8 cellular contexts compared by ENCODE assay signal in genomic region chr13:45120967-45121366, GRCh38. TPM values are rescaled to one million over a fixed set of nuclear protein-coding genes. Genes with fewer than 3 reads are reported as not detected.
A peak's percentile ranks its signal among the peaks of the same experiment; 100 is the strongest.
DNase-seq lines count a peak whose midpoint lies in the region; ATAC-seq lines count a peak whose summit lies in the region.

No MANE protein-coding gene starts in this region.

- H4K8ac ChIP-seq in trophoblast cell (ENCODE audit: low read depth, low read length) = peak overlapping the region; percentile 80

- H2BK5ac ChIP-seq in trophoblast cell (ENCODE audit: low read depth, low read length, poor library complexity) = no peak overlapping the region

- H3K9me3 ChIP-seq in MG63 = no peaks in the 10 kb centered on the region
- no peaks in the 10 kb centered on the region for H3K9me3 ChIP-seq in esophagus (ENCODE audit: control insufficient read depth in 2 of 2, insufficient read depth in 1 of 2, low read depth in 1 of 2, low read length in 1 of 2)
- H3K9me3 ChIP-seq in trophoblast cell (ENCODE audit: insufficient read depth, low read depth, low read length) = no peaks in the 10 kb centered on the region

- no peak overlapping the region for H4K12ac ChIP-seq in trophoblast cell (ENCODE audit: low read depth, low read length)

- 0 to 1% methylated on average over 7 of the region's 7 CpGs for WGBS in esophagus, 2 donors
- no CpG with 5 or more reads among the region's 7 CpGs for WGBS in trophoblast cell (ENCODE audit: extremely low coverage, insufficient coverage, insufficient read length)

- H3K27me3 ChIP-seq in MG63 (no peaks in the 10 kb centered on the region), esophagus (ENCODE audit: control insufficient read depth in 1 of 2, insufficient read depth in 2 of 2, low read length in 2 of 2) (no peaks in the 10 kb centered on the region), trophoblast cell (ENCODE audit: insufficient read depth, low read length) (no peaks in the 10 kb centered on the region)

- peaks cover 6% of the 10 kb centered on the region for H3K79me2 ChIP-seq in trophoblast cell (ENCODE audit: control insufficient read depth, insufficient read depth, low read length, poor library complexity)

- H3K9ac ChIP-seq in trophoblast cell (ENCODE audit: low read length) = peak overlapping the region; percentile 95

- peaks cover 5% of the 10 kb centered on the region for H3K79me1 ChIP-seq in trophoblast cell (ENCODE audit: low read length)

- H3K4me3 ChIP-seq in MG63 = peak overlapping the region; percentile 96
- H3K4me3 ChIP-seq in esophagus (ENCODE audit: low read depth in 1 of 2, low read length in 2 of 2) = peak overlapping the region; percentile 79 to 88
- peak overlapping the region; percentile 94 for H3K4me3 ChIP-seq in trophoblast cell (ENCODE audit: low read depth, low read length)

- H2AFZ ChIP-seq in trophoblast cell (ENCODE audit: insufficient read depth, low read length, poor library complexity) = peak overlapping the region; percentile 33

- DNase-seq in EL (peak; percentile 4), MG63 (no peak), trophoblast cell (no peak), hypothalamus (lab: John Stamatoyannopoulos, UW) (no peak), NCI-H774 (lab: John Stamatoyannopoulos, UW) (no peak), SHP77 (lab: John Stamatoyannopoulos, UW) (no peak)

- no peak overlapping the region for H4K91ac ChIP-seq in trophoblast cell (ENCODE audit: low read depth, low read length)

- H3K36me3 ChIP-seq in MG63 (peaks cover 19% of the 10 kb centered on the region), esophagus (ENCODE audit: control insufficient read depth in 2 of 2, insufficient read depth in 2 of 2, low read length in 1 of 2) (peaks cover 0 to 3% of the 10 kb centered on the region in 2 donors), trophoblast cell (ENCODE audit: control insufficient read depth in 1 of 2, insufficient read depth in 2 of 2, low read length in 2 of 2) (peaks cover 0 to 2% of the 10 kb centered on the region in 2 experiments)

- H3K4me1 ChIP-seq in esophagus (ENCODE audit: control insufficient read depth in 2 of 2, insufficient read depth in 2 of 2, low read length in 1 of 2) (peaks cover 0 to 2% of the 10 kb centered on the region in 2 donors), trophoblast cell (ENCODE audit: control insufficient read depth in 1 of 2, insufficient read depth in 2 of 2, low read length in 2 of 2) (peaks cover 0 to 7% of the 10 kb centered on the region in 2 experiments)

- H2AK5ac ChIP-seq in trophoblast cell (ENCODE audit: low read length) = no peak overlapping the region

- no peak overlapping the region for H2BK12ac ChIP-seq in trophoblast cell (ENCODE audit: low read length)

- H2BK120ac ChIP-seq in trophoblast cell (ENCODE audit: insufficient read depth, low read length, poor library complexity) = no peak overlapping the region

- H3K27ac ChIP-seq in esophagus (ENCODE audit: low read depth in 2 of 2, low read length in 1 of 2) (peak overlapping the region; percentile 81 to 84), trophoblast cell (ENCODE audit: low read depth, low read length) (no peak overlapping the region)

- no peak overlapping the region for H3K14ac ChIP-seq in trophoblast cell (ENCODE audit: low read length)

- no peak overlapping the region for H3K18ac ChIP-seq in trophoblast cell (ENCODE audit: low read length)

- H3K4ac ChIP-seq in trophoblast cell (ENCODE audit: low read depth, low read length) = peak overlapping the region; percentile 28

- peak overlapping the region; percentile 92 for H3K4me2 ChIP-seq in trophoblast cell (ENCODE audit: low read length)

- ATAC-seq in HG03045 (IDR thresholded peaks at IDR 0.05; ENCODE audit: unreplicated experiment) = no peak

- H3K23ac ChIP-seq in trophoblast cell (ENCODE audit: low read length) = peak overlapping the region; percentile 54

RNA-seq across cellular contexts. Expression of gene GTF2F2, which starts 0.7 kb away (rescaled TPM):
- total RNA-seq in MG63 (2014; rRNA removed; shearing (Covaris generic); ENCODE audit: low replicate concordance) = 64.5 and 73.7 TPM in 2 replicates
- polyA plus RNA-seq in esophagus = 10 to 100 TPM; 15.1 to 19.0 TPM
- polyA plus RNA-seq in trophoblast cell (2013) = 19.9 and 20.5 TPM in 2 replicates
